Comparison of ENCODE assay signal across 1 cellular context in genomic region chr6:148864941-148865340, GRCh38.
TF ChIP-seq lines count a peak whose summit lies in the region.

No MANE protein-coding gene starts in this region.

TF ChIP-seq in GM23338, 12 proteins besides CTCF, POLR2A, EP300 and RAD21 (continued from another document):
- TF ChIP-seq, protein P1, sequence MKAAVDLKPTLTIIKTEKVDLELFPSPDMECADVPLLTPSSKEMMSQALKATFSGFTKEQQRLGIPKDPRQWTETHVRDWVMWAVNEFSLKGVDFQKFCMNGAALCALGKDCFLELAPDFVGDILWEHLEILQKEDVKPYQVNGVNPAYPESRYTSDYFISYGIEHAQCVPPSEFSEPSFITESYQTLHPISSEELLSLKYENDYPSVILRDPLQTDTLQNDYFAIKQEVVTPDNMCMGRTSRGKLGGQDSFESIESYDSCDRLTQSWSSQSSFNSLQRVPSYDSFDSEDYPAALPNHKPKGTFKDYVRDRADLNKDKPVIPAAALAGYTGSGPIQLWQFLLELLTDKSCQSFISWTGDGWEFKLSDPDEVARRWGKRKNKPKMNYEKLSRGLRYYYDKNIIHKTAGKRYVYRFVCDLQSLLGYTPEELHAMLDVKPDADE (IDR thresholded peaks at IDR 0.05), result no peak
- TF ChIP-seq ZNF331 (CRISPR knock-in tag; IDR thresholded peaks at IDR 0.05; ENCODE audit: low read depth), result no peak
